ENCODE assay signal across 24 cellular contexts in genomic region chr1:44678626-44679025, GRCh38. TPM values are rescaled to one million over a fixed set of nuclear protein-coding genes. Genes with fewer than 3 reads are reported as not detected.
"Had no signal": no experiment of that assay in that cellular context is flagged by ENCODE, and none has a peak within 500 bp of the region (broad histone marks: within the 10 kb centered on the region; RNA-seq: fewer than 3 reads in every experiment).

No MANE protein-coding gene starts in this region.

- H3K4me3 ChIP-seq: adrenal gland had no signal

- H3K27me3 Mint-ChIP-seq: activated CD8-positive, alpha-beta T cell treated with anti-CD3 and anti-CD28 coated beads for 36 hours; activated naive CD8-positive, alpha-beta T cell treated with anti-CD3 and anti-CD28 coated beads, Interleukin-2, amount 10 ng/mL, durations not matched to agents 7 days and 5 days had no signal

- DNase-seq: activated CD4-positive, alpha-beta T cell treated with anti-CD3 and anti-CD28 coated beads for 4 hours; activated CD8-positive, alpha-beta memory T cell treated with anti-CD3 and anti-CD28 coated beads, Interleukin-2, amount 50 U/mL, for 48 hours; activated CD8-positive, alpha-beta T cell treated with anti-CD3 and anti-CD28 coated beads for 36 hours; activated naive CD4-positive, alpha-beta T cell treated with anti-CD3 and anti-CD28 coated beads, Interleukin-2, amount 50 U/mL, for 16 hours; activated naive CD8-positive, alpha-beta T cell treated with anti-CD3 and anti-CD28 coated beads, Interleukin-2, amount 10 ng/mL, durations not matched to agents 7 days and 5 days; activated T-cell treated with anti-CD3 and anti-CD28 coated beads, Interleukin-2, amount 50 U/mL, for 1 hour; anterior cingulate cortex; central memory CD4-positive, alpha-beta T cell; NCI-H1105 treated with DMSO at 0.1 percent for 48 hours; NCI-H146; NCI-H187 treated with DMSO at 0.1 percent for 48 hours; NCI-H2171; NCI-H2227 treated with DMSO at 0.1 percent for 48 hours; NCI-H446 treated with DMSO at 0.1 percent for 48 hours; NCI-H524 treated with DMSO at 0.1 percent for 48 hours; NCI-H774; OCI-M1; SHP77 had no signal

- H3K36me3 Mint-ChIP-seq: activated naive CD8-positive, alpha-beta T cell treated with anti-CD3 and anti-CD28 coated beads, Interleukin-2, amount 10 ng/mL, durations not matched to agents 7 days and 5 days had no signal

- ATAC-seq: activated CD4-positive, CD25-positive, alpha-beta regulatory T cell treated with anti-CD3 and anti-CD28 coated beads, Interleukin-2, amount 50 U/mL, for 24 hours; activated CD8-positive, alpha-beta T cell treated with anti-CD3 and anti-CD28 coated beads for 36 hours; Panc1 had no signal

- H3K27ac ChIP-seq: adrenal gland, RWPE1 had no signal

- H3K4me3 Mint-ChIP-seq: activated CD8-positive, alpha-beta T cell treated with anti-CD3 and anti-CD28 coated beads for 36 hours; activated naive CD8-positive, alpha-beta T cell treated with anti-CD3 and anti-CD28 coated beads, Interleukin-2, amount 10 ng/mL, durations not matched to agents 7 days and 5 days; T-helper 1 cell treated with Interleukin-12 subunit alpha and Interleukin-12 subunit beta and Interleukin-4 antibody, amounts not matched to agents 30 μg/mL and 1 μg/mL, for 36 hours had no signal

- H3K9me3 ChIP-seq: adrenal gland had no signal

- H3K9me3 Mint-ChIP-seq: activated CD8-positive, alpha-beta T cell treated with anti-CD3 and anti-CD28 coated beads for 36 hours; activated naive CD8-positive, alpha-beta T cell treated with anti-CD3 and anti-CD28 coated beads, Interleukin-2, amount 10 ng/mL, durations not matched to agents 7 days and 5 days; T-helper 1 cell treated with Interleukin-12 subunit alpha and Interleukin-12 subunit beta and Interleukin-4 antibody, amounts not matched to agents 30 μg/mL and 1 μg/mL, for 36 hours had no signal

- H3K27ac Mint-ChIP-seq: activated CD8-positive, alpha-beta T cell treated with anti-CD3 and anti-CD28 coated beads for 36 hours; activated naive CD8-positive, alpha-beta T cell treated with anti-CD3 and anti-CD28 coated beads, Interleukin-2, amount 10 ng/mL, durations not matched to agents 7 days and 5 days; T-helper 1 cell treated with Interleukin-12 subunit alpha and Interleukin-12 subunit beta and Interleukin-4 antibody, amounts not matched to agents 30 μg/mL and 1 μg/mL, for 36 hours had no signal

- H3K27me3 ChIP-seq: adrenal gland had no signal

RNA-seq across cellular contexts. Expression of gene RNU5D-1, which starts 52.3 kb away (rescaled TPM):
- total RNA-seq: activated CD8-positive, alpha-beta T cell treated with anti-CD3 and anti-CD28 coated beads for 36 hours; activated naive CD8-positive, alpha-beta T cell treated with anti-CD3 and anti-CD28 coated beads, Interleukin-2, amount 10 ng/mL, durations not matched to agents 7 days and 5 days; adrenal gland; SK-MEL-5 had no signal
- polyA plus RNA-seq: adrenal gland had no signal
